7 cellular contexts compared by ENCODE assay signal in the genomic region with DNA sequence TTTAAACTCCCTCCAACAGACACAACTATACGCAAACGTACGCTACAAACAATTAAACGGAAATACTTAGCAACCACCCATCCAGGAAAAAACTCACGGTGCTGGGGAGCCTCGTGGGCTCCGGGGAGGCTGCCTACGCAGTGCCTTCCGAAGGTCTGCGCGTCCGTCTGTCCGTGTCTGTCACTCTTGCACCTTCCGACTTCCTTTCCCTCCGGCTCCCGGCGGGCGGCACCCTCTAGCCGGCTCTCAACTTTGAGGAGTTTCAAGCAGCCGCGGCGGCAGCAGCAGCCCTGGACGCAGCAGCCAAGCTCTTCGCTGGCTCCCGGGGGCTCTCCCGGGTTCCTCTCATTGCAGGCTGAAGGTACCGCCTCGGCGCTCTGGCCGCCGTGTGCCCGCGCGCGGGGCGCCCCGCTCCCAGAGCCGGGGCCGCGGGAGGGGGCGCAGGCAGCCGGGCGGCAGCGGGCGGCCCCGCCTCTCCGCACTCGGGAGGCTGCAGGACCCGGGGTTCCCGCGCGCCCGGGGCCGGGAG.
DNase-seq lines count a peak whose midpoint lies in the region; ATAC-seq lines count a peak whose summit lies in the region.

A gene with protein sequence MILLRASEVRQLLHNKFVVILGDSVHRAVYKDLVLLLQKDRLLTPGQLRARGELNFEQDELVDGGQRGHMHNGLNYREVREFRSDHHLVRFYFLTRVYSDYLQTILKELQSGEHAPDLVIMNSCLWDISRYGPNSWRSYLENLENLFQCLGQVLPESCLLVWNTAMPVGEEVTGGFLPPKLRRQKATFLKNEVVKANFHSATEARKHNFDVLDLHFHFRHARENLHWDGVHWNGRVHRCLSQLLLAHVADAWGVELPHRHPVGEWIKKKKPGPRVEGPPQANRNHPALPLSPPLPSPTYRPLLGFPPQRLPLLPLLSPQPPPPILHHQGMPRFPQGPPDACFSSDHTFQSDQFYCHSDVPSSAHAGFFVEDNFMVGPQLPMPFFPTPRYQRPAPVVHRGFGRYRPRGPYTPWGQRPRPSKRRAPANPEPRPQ (plus strand): TSS at position 257 of the 529 bp plus-strand sequence. CDS start 155,443 bp downstream, outside the sequence.

- peak; percentile 78 for ATAC-seq in GM18511 (IDR thresholded peaks at IDR 0.05; ENCODE audit: unreplicated experiment)
- peak; percentile 64 for ATAC-seq in HG02981 (IDR thresholded peaks at IDR 0.05; ENCODE audit: unreplicated experiment)

- H3K9me3 ChIP-seq in mucosa of stomach (ENCODE audit: control insufficient read depth, low read length), result no peaks in the 10 kb centered on the region

- peaks cover 15% of the 10 kb centered on the region for H3K27me3 ChIP-seq in mucosa of stomach (ENCODE audit: control insufficient read depth, insufficient read depth, low read length)

- peak within 1 kb of the TSS; percentile 74 for H3K4me3 ChIP-seq in mucosa of stomach (ENCODE audit: low read length)

- H3K9ac ChIP-seq in mucosa of stomach (ENCODE audit: low read length), result peak within 1 kb of the TSS; percentile 77

- peak within 1 kb of the TSS; percentile 94 for H3K27ac ChIP-seq in epithelial cell of prostate

- no peaks in the 10 kb centered on the region for H3K36me3 ChIP-seq in mucosa of stomach (ENCODE audit: control insufficient read depth, insufficient read depth, low read length)

- DNase-seq in NCI-H82 (lab: John Stamatoyannopoulos, UW) (peak; percentile 67), epithelial cell of prostate (ENCODE audit: low read depth, low spot score) (no peak)
- DNase-seq in activated CD8-positive, alpha-beta memory T cell treated with anti-CD3 and anti-CD28 coated beads for 48 hours (ENCODE audit: low read depth in 2 of 3, low spot score in 2 of 3), result peak; percentile 49 to 56 (median 50)
- DNase-seq in stimulated activated CD8-positive, alpha-beta memory T cell treated with anti-CD3 and anti-CD28 coated beads, Interleukin-7, amount 100 ng/mL, for 24 hours (ENCODE audit: low read depth), result peak; percentile 23

- H3K4me1 ChIP-seq in mucosa of stomach (ENCODE audit: control insufficient read depth, insufficient read depth, low read length), result peaks cover 15% of the 10 kb centered on the region
